In the genomic region with DNA sequence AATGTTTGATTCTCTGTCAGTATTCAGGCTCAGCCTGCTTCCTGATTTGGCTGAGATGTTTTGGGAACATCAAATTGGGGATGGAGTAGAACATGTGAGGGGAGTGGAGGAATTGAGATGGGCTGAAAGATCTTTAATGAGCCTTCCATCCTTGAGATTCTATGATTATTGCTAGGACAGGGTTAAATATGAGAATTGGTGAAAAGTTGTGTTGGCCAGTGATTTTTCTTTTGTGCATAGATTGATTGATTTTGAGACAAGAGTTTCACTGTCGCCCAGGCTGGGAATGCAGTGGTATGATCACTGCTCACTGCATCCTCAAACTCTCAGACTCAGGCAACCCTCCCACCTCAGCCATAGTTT, we compare ENCODE assay signal across 11 cellular contexts. TPM values are rescaled to one million over a fixed set of nuclear protein-coding genes. Genes with fewer than 3 reads are reported as not detected.
A peak's percentile ranks its signal among the peaks of the same experiment; 100 is the strongest.
DNase-seq lines count a peak whose midpoint lies in the region; ATAC-seq and TF ChIP-seq lines count a peak whose summit lies in the region.
"Had no signal": no experiment of that assay in that cellular context is flagged by ENCODE, and none has a peak within 500 bp of the region (broad histone marks: within the 10 kb centered on the region; RNA-seq: fewer than 3 reads in every experiment).

No MANE protein-coding gene starts in this region.

- TF ChIP-seq CTCF in Panc1 (IDR thresholded peaks at IDR 0.05), result no peak
- no peak for TF ChIP-seq CTCF in dorsolateral prefrontal cortex (IDR thresholded peaks at IDR 0.05 in 54 of 56, conservative IDR thresholded peaks at IDR 0.05 in 2 of 56; ENCODE audit: low read depth in 1 of 56, partially characterized antibody in 56 of 56)
- TF ChIP-seq CTCF in neutrophil (IDR thresholded peaks at IDR 0.05), result no peak

- H3K4me1 ChIP-seq in ACC112 (ENCODE audit: control insufficient read depth, insufficient read depth, low read length, unreplicated experiment) (peaks cover 53% of the 10 kb centered on the region), Panc1 (ENCODE audit: control insufficient read depth, insufficient read depth, low read length) (peaks cover 48% of the 10 kb centered on the region), neutrophil (ENCODE audit: control insufficient read depth in 1 of 2, insufficient read depth in 1 of 2, low read depth in 1 of 2, low read length in 1 of 2) (peaks cover 8 to 30% of the 10 kb centered on the region in 2 experiments)

- ATAC-seq in Panc1, result peak; percentile 41; the same call in 1 of the 2 replicates
- ATAC-seq in HG02642 (IDR thresholded peaks at IDR 0.05; ENCODE audit: poor library complexity, unreplicated experiment), result no peak

- H2AFZ ChIP-seq in ACC112 (ENCODE audit: low read length, unreplicated experiment), result no peak overlapping the region

- H3K27ac ChIP-seq in ACC112 (ENCODE audit: low read depth, low read length), result peak overlapping the region; percentile 90
- peak overlapping the region; percentile 83 for H3K27ac ChIP-seq in Panc1 (ENCODE audit: low read length)
- peak overlapping the region in 58 of 59 donors; percentile 11 to 85 (median 71) for H3K27ac ChIP-seq in dorsolateral prefrontal cortex
- peak overlapping the region; percentile 46 for H3K27ac ChIP-seq in neutrophil
- H3K27ac ChIP-seq: WERI-Rb-1 had no signal

- no peaks in the 10 kb centered on the region for H3K9me3 ChIP-seq in Panc1 (ENCODE audit: control insufficient read depth, insufficient read depth, low read depth, low read length)
- no peaks in the 10 kb centered on the region for H3K9me3 ChIP-seq in neutrophil

- intact Hi-C loops in Panc1 (cut with micrococcal nuclease; ENCODE audit: unreplicated experiment) (no loop called here), dorsolateral prefrontal cortex (cut with DNase I) (no loop called here), posterior vena cava (cut with DNase I) (no loop called here)

- H3K36me3 ChIP-seq in ACC112 (ENCODE audit: insufficient read depth, low read length) (no peaks in the 10 kb centered on the region), Panc1 (ENCODE audit: control insufficient read depth, insufficient read depth, low read length) (no peaks in the 10 kb centered on the region), neutrophil (peaks cover 2% of the 10 kb centered on the region)
- H3K36me3 ChIP-seq: WERI-Rb-1 had no signal

- peaks cover 89% of the 10 kb centered on the region for H3K79me2 ChIP-seq in ACC112 (ENCODE audit: control insufficient read depth, insufficient read depth, low read length, unreplicated experiment)

- in situ Hi-C loops in Panc1 (cut with HindIII; ENCODE audit: low pct_unique_long_range_greater_than_20kb, low sequenced_read_pairs), result no loop called here
- in situ Hi-C loops in KBM-7 (cut with MboI; ENCODE audit: low pct_unique_long_range_greater_than_20kb, low sequenced_read_pairs), result no loop called here

- CTCF ChIA-PET in Panc1 (lab: Charles Lee), result interaction anchor here (0.9 kb wide), 1 partner anchor 118 kb away, joined by 9 read pairs; no protein-coding TSS in a partner anchor

- BruUV-seq in Panc1 (replicated peaks; lab: Mats Ljungman, UMichigan), result no TSS peak

- POLR2A ChIA-PET in Panc1 (lab: Charles Lee), result no interaction called here

- DNase-seq in Panc1 (ENCODE audit: low read depth, low spot score) (no peak), dorsolateral prefrontal cortex (no peak), posterior vena cava (ENCODE audit: low spot score) (no peak), KBM-7 (no peak), HCEC 1CT (no peak)
- DNase-seq: islet precursor cell, Karpas-422, WERI-Rb-1 had no signal

- H3K27me3 ChIP-seq in ACC112 (ENCODE audit: insufficient read depth, low read length) (no peaks in the 10 kb centered on the region), Panc1 (ENCODE audit: control insufficient read depth, insufficient read depth, low read length) (no peaks in the 10 kb centered on the region), dorsolateral prefrontal cortex (no peaks in the 10 kb centered on the region), neutrophil (no peaks in the 10 kb centered on the region)

- H3K4me3 ChIP-seq in ACC112 (ENCODE audit: low read depth, low read length) (peak overlapping the region; percentile 60), Panc1 (ENCODE audit: low read depth in 2 of 2, low read length in 2 of 2) (peak overlapping the region in 1 of 2 experiments; percentile 26; a peak in 2 of 4 replicates), dorsolateral prefrontal cortex (peak overlapping the region in 4 of 59 donors; percentile 1 to 14 (median 4)), neutrophil (ENCODE audit: low read depth in 1 of 2, low read length in 1 of 2) (no peak overlapping the region)

RNA-seq across cellular contexts. Expression of a gene that starts 32.4 kb away (rescaled TPM):
- total RNA-seq in Panc1 (2021; ENCODE audit: unreplicated experiment) (228 TPM), dorsolateral prefrontal cortex (100 to 1,000 TPM in 44 of 120 experiments, 10 to 100 TPM in 76; 41.1 to 286 (median 89.8) TPM), posterior vena cava (100 to 1,000 TPM; 216 to 265 TPM)
- polyA plus RNA-seq in Panc1 (2012; ENCODE audit: insufficient read length), result 144 TPM
